ENCODE assay signal across 15 cellular contexts in genomic region chr6:250676-251075, GRCh38.
"Had no signal": no experiment of that assay in that cellular context is flagged by ENCODE, and none has a peak within 500 bp of the region (broad histone marks: within the 10 kb centered on the region; RNA-seq: fewer than 3 reads in every experiment).

No MANE protein-coding gene starts in this region.

- H3K9me3 ChIP-seq: neutrophil, SJSA1 had no signal

- H3K4me3 Mint-ChIP-seq: endodermal cell had no signal

- H3K4me1 ChIP-seq: parathyroid adenoma, SJSA1 had no signal

- FAIRE-seq: astrocyte, islet of Langerhans had no signal

- DNase-seq: activated CD4-positive, CD25-positive, alpha-beta regulatory T cell treated with anti-CD3 and anti-CD28 coated beads, Interleukin-2, amount 50 U/mL, for 72 hours; activated CD8-positive, alpha-beta memory T cell treated with anti-CD3 and anti-CD28 coated beads for 24 hours; activated effector memory CD4-positive, alpha-beta T cell treated with anti-CD3 and anti-CD28 coated beads, Interleukin-2, amount 50 U/mL, for 16 hours; dorsolateral prefrontal cortex; endodermal cell; erythroblast; midbrain; stimulated activated CD4-positive, alpha-beta T cell treated with anti-CD3 and anti-CD28 coated beads, Interleukin-1b, Interleukin-23, amount 100 ng/mL, for 48 hours had no signal

- H3K9ac ChIP-seq: parathyroid adenoma had no signal

- H3K27ac ChIP-seq: cardiac muscle cell, dorsolateral prefrontal cortex, neutrophil, parathyroid adenoma, SJSA1 had no signal

- H2AFZ ChIP-seq: parathyroid adenoma had no signal

- H3K27me3 ChIP-seq: cardiac muscle cell, dorsolateral prefrontal cortex, neutrophil had no signal

- H3K27ac Mint-ChIP-seq: endodermal cell had no signal

- H3K79me2 ChIP-seq: parathyroid adenoma had no signal

- H3K9me3 Mint-ChIP-seq: endodermal cell had no signal

- H3K4me3 ChIP-seq: cardiac muscle cell, dorsolateral prefrontal cortex, lung, SJSA1 had no signal

- H3K4me1 Mint-ChIP-seq: endodermal cell had no signal

- H3K36me3 ChIP-seq: cardiac muscle cell, neutrophil, SJSA1 had no signal
